In the genomic region with DNA sequence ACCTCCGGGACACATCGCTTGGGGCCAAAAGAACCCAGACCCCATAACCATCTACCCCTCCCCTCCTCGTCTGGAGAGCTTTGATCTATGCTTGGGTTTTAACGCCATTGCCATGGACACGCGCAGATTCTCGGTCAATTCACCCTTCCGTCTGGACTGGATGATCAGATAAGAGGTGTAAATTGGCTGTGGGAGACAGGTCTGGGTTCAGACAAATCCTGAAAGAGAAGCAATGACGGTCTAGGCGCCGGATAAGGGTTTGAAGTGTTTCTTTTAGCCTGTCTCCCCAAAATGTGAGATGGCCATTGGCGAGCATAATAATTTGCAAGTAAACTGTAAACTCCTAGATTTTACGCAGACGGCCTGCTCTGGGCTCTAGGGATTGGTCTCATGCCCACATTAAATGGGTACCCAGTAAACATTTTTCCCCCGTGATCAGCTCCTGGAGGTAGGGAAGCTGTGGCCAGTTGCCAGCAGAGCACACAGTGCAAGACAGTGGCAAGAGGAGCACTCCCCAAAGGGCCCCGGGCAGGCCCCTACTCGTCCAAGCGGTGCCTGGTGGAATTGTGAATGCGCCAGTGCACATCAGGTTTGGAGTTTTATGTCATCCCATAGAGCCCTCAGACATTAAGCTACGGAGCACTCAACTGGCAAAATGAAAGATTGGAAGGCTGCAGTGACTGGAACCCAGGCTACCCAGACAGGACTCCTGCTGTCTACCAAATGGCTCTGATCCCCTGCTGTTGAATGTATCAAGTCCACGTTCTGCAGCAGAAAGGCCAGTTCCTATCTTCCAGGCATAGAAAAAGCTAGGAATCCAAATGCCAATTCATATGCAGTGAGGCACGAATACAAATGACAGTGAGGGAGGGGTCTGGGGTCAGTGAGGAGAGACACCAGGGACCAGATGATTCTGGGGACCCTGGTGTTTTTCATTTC, we compare ENCODE assay signal across 1 cellular context.
TF ChIP-seq lines count a peak whose summit lies in the region.

No MANE protein-coding gene starts in this region.

TF ChIP-seq in IMR-90, 13 proteins besides CTCF, POLR2A, EP300 and RAD21:
- TF ChIP-seq USF2 (IDR thresholded peaks at IDR 0.05; ENCODE audit: low read depth, low read length) = no peak
- TF ChIP-seq MXI1 (IDR thresholded peaks at IDR 0.05; ENCODE audit: borderline replicate concordance, low read depth, low read length) = no peak
- no peak for TF ChIP-seq MAZ (IDR thresholded peaks at IDR 0.05; ENCODE audit: borderline replicate concordance, low read depth, low read length)
- no peak for TF ChIP-seq ELK1 (IDR thresholded peaks at IDR 0.05; ENCODE audit: borderline replicate concordance, low read depth, low read length)
